ENCODE assay signal across 1 cellular context in the genomic region with DNA sequence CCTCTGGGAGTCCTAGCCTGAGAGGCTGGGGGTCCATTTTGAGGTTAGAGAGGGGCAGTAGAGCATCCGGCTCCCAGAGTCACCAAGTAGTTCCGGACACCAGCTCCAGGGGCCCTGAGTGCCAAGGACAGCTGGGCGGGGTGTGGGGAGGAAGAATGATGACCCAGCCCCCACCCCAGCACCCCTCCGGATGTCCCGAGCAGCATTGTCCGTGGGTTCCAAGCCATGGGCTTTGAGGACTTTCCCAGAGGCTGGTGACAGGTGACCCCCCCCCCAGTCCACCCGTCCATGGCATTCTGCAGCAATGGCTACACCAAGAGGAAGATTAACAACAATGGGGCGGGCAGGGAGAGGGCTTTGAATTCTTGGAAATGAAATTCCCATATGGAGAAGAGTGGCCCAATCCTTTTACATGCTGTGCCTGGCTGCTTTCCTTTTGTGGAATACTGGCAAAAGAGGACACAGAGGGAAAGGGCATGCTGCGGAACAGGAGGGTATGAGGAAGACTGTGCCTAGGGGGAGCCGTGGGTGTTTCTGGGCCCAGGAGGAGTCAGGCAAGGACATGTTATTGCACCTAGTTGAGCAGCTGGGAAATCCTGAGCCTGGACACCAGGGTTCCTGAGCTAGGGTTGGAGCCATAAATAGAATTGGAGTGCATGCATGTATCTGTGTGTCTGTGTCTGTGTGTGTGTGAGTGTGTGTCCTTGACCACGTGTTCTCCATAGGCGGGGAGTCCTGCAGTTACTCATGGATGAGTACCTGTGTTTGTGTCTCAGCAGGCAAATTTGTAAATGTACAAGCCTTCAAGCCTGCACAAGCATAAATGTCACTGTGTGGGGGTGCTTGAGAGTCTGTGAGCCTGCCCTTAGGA.
TF ChIP-seq lines count a peak whose summit lies in the region.

No MANE protein-coding gene starts in this region.

TF ChIP-seq in K562, 482 proteins besides CTCF, POLR2A, EP300 and RAD21:
- TF ChIP-seq USF1 (CRISPR knock-in tag; IDR thresholded peaks at IDR 0.05) (peak; percentile 58), CHD1 (IDR thresholded peaks at IDR 0.05; ENCODE audit: low read length) (no peak)
- TF ChIP-seq, protein P1, sequence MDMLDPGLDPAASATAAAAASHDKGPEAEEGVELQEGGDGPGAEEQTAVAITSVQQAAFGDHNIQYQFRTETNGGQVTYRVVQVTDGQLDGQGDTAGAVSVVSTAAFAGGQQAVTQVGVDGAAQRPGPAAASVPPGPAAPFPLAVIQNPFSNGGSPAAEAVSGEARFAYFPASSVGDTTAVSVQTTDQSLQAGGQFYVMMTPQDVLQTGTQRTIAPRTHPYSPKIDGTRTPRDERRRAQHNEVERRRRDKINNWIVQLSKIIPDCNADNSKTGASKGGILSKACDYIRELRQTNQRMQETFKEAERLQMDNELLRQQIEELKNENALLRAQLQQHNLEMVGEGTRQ (CRISPR knock-in tag; IDR thresholded peaks at IDR 0.05): peak; percentile 33; the same call in 1 of the 2 replicates
TF ChIP-seq in K562: peak in this region for 2.
